ENCODE assay signal across 8 cellular contexts in genomic region chr4:3956165-3956867, GRCh38.
DNase-seq lines count a peak whose midpoint lies in the region; TF ChIP-seq lines count a peak whose summit lies in the region.
"Not testable (repeated sequence)": the region's sequence is repeated elsewhere in the genome, so short reads cannot be mapped to it uniquely, and the experiment has no call there.

No MANE protein-coding gene starts in this region.

- DNase-seq in DMS 273 (lab: John Stamatoyannopoulos, UW; ENCODE audit: unreplicated experiment): peak; percentile 51
- DNase-seq in MM.1S; activated CD4-positive, alpha-beta memory T cell treated with anti-CD3 and anti-CD28 coated beads, Interleukin-2, amount 10 ng/mL, durations not matched to agents 7 days and 5 days; breast epithelium (ENCODE audit: low spot score in 2 of 2); foreskin fibroblast; mesothelial cell of epicardium (ENCODE audit: low spot score in 2 of 2, unreplicated experiment in 2 of 2); sigmoid colon; uterus: not testable (repeated sequence)

- H3K4me3 Mint-ChIP-seq in activated CD4-positive, alpha-beta memory T cell treated with anti-CD3 and anti-CD28 coated beads, Interleukin-2, amount 10 ng/mL, durations not matched to agents 7 days and 5 days: peak overlapping the region; percentile 86
- H3K4me3 Mint-ChIP-seq in mesothelial cell of epicardium: peak overlapping the region; percentile 78

- H3K4me3 ChIP-seq in MM.1S (ENCODE audit: low read length) (peak overlapping the region; percentile 48), breast epithelium (peak overlapping the region; percentile 60 to 80 (median 78)), foreskin fibroblast (ENCODE audit: low read depth in 1 of 2, low read length in 2 of 2) (peak overlapping the region; percentile 55 to 63), sigmoid colon (peak overlapping the region; percentile 49 to 94 (median 84)), uterus (peak overlapping the region; percentile 49 to 96)

- TF ChIP-seq CTCF in MM.1S (IDR thresholded peaks at IDR 0.05; ENCODE audit: low read length); breast epithelium (IDR thresholded peaks at IDR 0.05); foreskin fibroblast (IDR thresholded peaks at IDR 0.05; ENCODE audit: low read depth, low read length); mesothelial cell of epicardium (IDR thresholded peaks at IDR 0.05; ENCODE audit: unreplicated experiment); sigmoid colon (IDR thresholded peaks at IDR 0.05); uterus (IDR thresholded peaks at IDR 0.05): not testable (repeated sequence)

- H3K27me3 ChIP-seq in MM.1S (replicated peaks; ENCODE audit: insufficient read depth, low read length); breast epithelium; sigmoid colon; uterus: not testable (repeated sequence)

- not testable (repeated sequence) for H3K79me2 ChIP-seq in MM.1S (ENCODE audit: low read length)

- H3K4me1 Mint-ChIP-seq in activated CD4-positive, alpha-beta memory T cell treated with anti-CD3 and anti-CD28 coated beads, Interleukin-2, amount 10 ng/mL, durations not matched to agents 7 days and 5 days: peaks cover 27% of the 10 kb centered on the region
- peaks cover 14% of the 10 kb centered on the region for H3K4me1 Mint-ChIP-seq in mesothelial cell of epicardium

- CTCF ChIA-PET in activated CD4-positive, alpha-beta memory T cell treated with anti-CD3 and anti-CD28 coated beads, Interleukin-2, amount 10 ng/mL, durations not matched to agents 7 days and 5 days (lab: Charles Lee): not testable (repeated sequence)

- intact Hi-C loops in breast epithelium (cut with DNase I; ENCODE audit: low total_unique reads); uterus (cut with DNase I; ENCODE audit: low total_unique reads): not testable (repeated sequence)
- intact Hi-C loops in sigmoid colon (cut with DNase I): loop anchor here (5.0 to 10.0 kb wide), 2 partner anchors 291 to 422 kb away; partner anchors contain the start of genes LRPAP1 and TMEM128

- peak overlapping the region; percentile 45; the same call in 1 of the 2 replicates for H3K9ac ChIP-seq in MM.1S (ENCODE audit: low read length)

- WGBS in sigmoid colon, 2 donors: 2 to 5% methylated on average over 38 of the region's 38 CpGs

- not testable (repeated sequence) for H3K27ac ChIP-seq in MM.1S (ENCODE audit: low read length)
- H3K27ac ChIP-seq in breast epithelium (peak overlapping the region; percentile 88 to 90), sigmoid colon (peak overlapping the region; percentile 85 to 94 (median 92)), uterus (peak overlapping the region; percentile 89 to 97)

- not testable (repeated sequence) for H3K27me3 Mint-ChIP-seq in activated CD4-positive, alpha-beta memory T cell treated with anti-CD3 and anti-CD28 coated beads, Interleukin-2, amount 10 ng/mL, durations not matched to agents 7 days and 5 days; mesothelial cell of epicardium (ENCODE audit: low read depth)

- H3F3A ChIP-seq in MM.1S (ENCODE audit: insufficient read depth, low read length): peaks cover 21% of the 10 kb centered on the region

- H3K36me3 ChIP-seq in MM.1S (replicated peaks; ENCODE audit: insufficient read depth, low read length); breast epithelium; sigmoid colon; uterus: not testable (repeated sequence)

- not testable (repeated sequence) for H4K20me1 ChIP-seq in MM.1S (ENCODE audit: insufficient read depth, low read length)

- POLR2A ChIA-PET in activated CD4-positive, alpha-beta memory T cell treated with anti-CD3 and anti-CD28 coated beads, Interleukin-2, amount 10 ng/mL, durations not matched to agents 7 days and 5 days (lab: Charles Lee): interaction anchor here (1.2 kb wide), 1 partner anchor 334 kb away, joined by 3 read pairs; the partner anchor contains the start of genes LYAR and ZBTB49

- not testable (repeated sequence) for H3K9me3 ChIP-seq in MM.1S (replicated peaks; ENCODE audit: insufficient read depth, low read length); breast epithelium; sigmoid colon; uterus

- TF ChIP-seq POLR2A in breast epithelium (IDR thresholded peaks at IDR 0.05); sigmoid colon (IDR thresholded peaks at IDR 0.05); uterus (IDR thresholded peaks at IDR 0.05): not testable (repeated sequence)

- TF ChIP-seq EP300 in sigmoid colon (IDR thresholded peaks at IDR 0.05): not testable (repeated sequence)

- H3K4me2 ChIP-seq in MM.1S (ENCODE audit: low read depth, low read length): peak overlapping the region; percentile 34; the same call in 1 of the 2 replicates

- H2AFZ ChIP-seq in MM.1S (ENCODE audit: low read length): not testable (repeated sequence)

- peak overlapping the region; percentile 87 for H3K27ac Mint-ChIP-seq in activated CD4-positive, alpha-beta memory T cell treated with anti-CD3 and anti-CD28 coated beads, Interleukin-2, amount 10 ng/mL, durations not matched to agents 7 days and 5 days
- H3K27ac Mint-ChIP-seq in mesothelial cell of epicardium: peak overlapping the region; percentile 94

- H3K9me3 Mint-ChIP-seq in activated CD4-positive, alpha-beta memory T cell treated with anti-CD3 and anti-CD28 coated beads, Interleukin-2, amount 10 ng/mL, durations not matched to agents 7 days and 5 days; mesothelial cell of epicardium: not testable (repeated sequence)

- H3K9me2 ChIP-seq in MM.1S (replicated peaks; ENCODE audit: insufficient read depth, low read length): not testable (repeated sequence)

- H3K4me1 ChIP-seq in MM.1S (ENCODE audit: low read length) (peaks cover 19% of the 10 kb centered on the region), sigmoid colon (peaks cover 0 to 12% (median 5%) of the 10 kb centered on the region in 4 donors)
- not testable (repeated sequence) for H3K4me1 ChIP-seq in breast epithelium, uterus

- not testable (repeated sequence) for H3K36me3 Mint-ChIP-seq in activated CD4-positive, alpha-beta memory T cell treated with anti-CD3 and anti-CD28 coated beads, Interleukin-2, amount 10 ng/mL, durations not matched to agents 7 days and 5 days (ENCODE audit: low read depth); mesothelial cell of epicardium
